Comparison of ENCODE assay signal across 19 cellular contexts in genomic region chr15:44397869-44398268, GRCh38.
"Had no signal": no experiment of that assay in that cellular context is flagged by ENCODE, and none has a peak within 500 bp of the region (broad histone marks: within the 10 kb centered on the region; RNA-seq: fewer than 3 reads in every experiment).

No MANE protein-coding gene starts in this region.

- H3K4me1 ChIP-seq: heart left ventricle, prostate gland, right atrium auricular region, tibial nerve had no signal

- H3K9me3 ChIP-seq: gastrocnemius medialis, heart left ventricle, prostate gland, right atrium auricular region, tibial nerve had no signal

- H3K27ac ChIP-seq: gastrocnemius medialis, heart left ventricle, prostate gland, right atrium auricular region, tibial nerve had no signal

- H3K27me3 ChIP-seq: gastrocnemius medialis, heart left ventricle, right atrium auricular region, tibial nerve had no signal

- H3K36me3 ChIP-seq: gastrocnemius medialis, prostate gland, right atrium auricular region had no signal

- H3K4me3 ChIP-seq: gastrocnemius medialis, heart left ventricle, prostate gland, right atrium auricular region, tibial nerve had no signal

- ATAC-seq: activated T-cell treated with anti-CD3 and anti-CD28 coated beads, Interleukin-2, amount 50 U/mL, for 4 hours; gastrocnemius medialis; heart left ventricle; stimulated activated naive CD8-positive, alpha-beta T cell treated with anti-CD3 and anti-CD28 coated beads, Interleukin-15, Interleukin-2, amounts not matched to agents 100 U/mL and 50 U/mL, for 24 hours had no signal

- DNase-seq: activated CD4-positive, alpha-beta T cell treated with anti-CD3 and anti-CD28 coated beads, Interleukin-2, amount 10 ng/mL, durations not matched to agents 7 days and 5 days; activated CD8-positive, alpha-beta memory T cell treated with anti-CD3 and anti-CD28 coated beads, Interleukin-2, amount 50 U/mL, for 4 hours; activated effector memory CD4-positive, alpha-beta T cell treated with anti-CD3 and anti-CD28 coated beads, Interleukin-2, amount 50 U/mL, for 16 hours; activated naive CD4-positive, alpha-beta T cell treated with anti-CD3 and anti-CD28 coated beads, Interleukin-2, amount 50 U/mL, for 16 hours; activated T-cell treated with anti-CD3 and anti-CD28 coated beads, Interleukin-2, amount 50 U/mL, for 4 hours; amniotic stem cell; cortex of kidney; effector CD4-positive, alpha-beta T cell; gastrocnemius medialis; heart left ventricle; kidney glomerular epithelial cell; mesenchymal stem cell; occipital lobe; stimulated activated CD4-positive, alpha-beta T cell treated with anti-CD3 and anti-CD28 coated beads, Interleukin-2, amount 100 ng/mL, for 24 hours; stimulated activated naive CD8-positive, alpha-beta T cell treated with anti-CD3 and anti-CD28 coated beads, Interleukin-15, Interleukin-2, amounts not matched to agents 100 U/mL and 50 U/mL, for 24 hours; T1000 had no signal
